ENCODE assay signal across 1 cellular context in the genomic region with DNA sequence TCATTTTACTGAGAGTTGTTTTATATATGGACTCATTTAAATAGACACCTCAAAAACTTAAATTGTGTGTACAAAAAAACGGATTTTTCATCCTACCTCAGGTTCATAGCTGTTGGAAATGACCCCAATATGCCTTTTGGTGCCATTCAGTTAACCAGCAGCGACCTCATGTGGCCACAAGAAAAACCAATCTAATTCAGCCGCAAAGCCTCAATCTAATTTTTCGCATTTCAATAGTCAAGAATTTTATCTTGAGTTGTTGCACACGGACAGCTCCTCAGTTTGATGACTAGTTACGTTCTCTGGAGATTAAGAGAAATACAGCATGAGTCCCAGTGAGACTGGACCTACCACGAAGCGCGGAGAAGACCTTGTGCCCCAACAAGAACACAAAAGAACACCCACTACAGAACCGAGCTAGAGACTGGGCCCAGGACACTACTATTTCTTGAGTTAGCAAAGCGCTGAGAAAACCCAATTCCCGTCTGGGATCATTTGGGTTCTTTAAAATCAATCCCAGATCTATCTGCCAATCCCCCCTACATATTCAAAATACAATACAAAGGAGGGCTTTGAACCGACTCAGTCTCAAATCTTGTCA.
TF ChIP-seq lines count a peak whose summit lies in the region.

No MANE protein-coding gene starts in this region.

TF ChIP-seq in IMR-90, 13 proteins besides CTCF, POLR2A, EP300 and RAD21 (continued from another document):
- TF ChIP-seq, protein P1, sequence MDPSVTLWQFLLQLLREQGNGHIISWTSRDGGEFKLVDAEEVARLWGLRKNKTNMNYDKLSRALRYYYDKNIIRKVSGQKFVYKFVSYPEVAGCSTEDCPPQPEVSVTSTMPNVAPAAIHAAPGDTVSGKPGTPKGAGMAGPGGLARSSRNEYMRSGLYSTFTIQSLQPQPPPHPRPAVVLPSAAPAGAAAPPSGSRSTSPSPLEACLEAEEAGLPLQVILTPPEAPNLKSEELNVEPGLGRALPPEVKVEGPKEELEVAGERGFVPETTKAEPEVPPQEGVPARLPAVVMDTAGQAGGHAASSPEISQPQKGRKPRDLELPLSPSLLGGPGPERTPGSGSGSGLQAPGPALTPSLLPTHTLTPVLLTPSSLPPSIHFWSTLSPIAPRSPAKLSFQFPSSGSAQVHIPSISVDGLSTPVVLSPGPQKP (IDR thresholded peaks at IDR 0.05; ENCODE audit: borderline replicate concordance, low read depth, low read length), result no peak
